Comparison of ENCODE assay signal across 1 cellular context in genomic region chr16:21233521-21234150, GRCh38.
TF ChIP-seq lines count a peak whose summit lies in the region.

Gene ANKS4B (plus strand): TSS chr16:21233699. CDS start chr16:21233738, 39 bp downstream.

TF ChIP-seq in HepG2, 621 proteins besides CTCF, POLR2A, EP300 and RAD21 (continued from another document and continues in another):
- peak; percentile 27; the same call in 1 of the 2 replicates for TF ChIP-seq ZBED4 (CRISPR knock-in tag; IDR thresholded peaks at IDR 0.05; ENCODE audit: borderline replicate concordance)
- TF ChIP-seq ARNT2 (CRISPR knock-in tag; IDR thresholded peaks at IDR 0.05; ENCODE audit: low read depth): 0 out of 2 replicates have a peak, but pooled peaks have one; percentile 46
- peak; percentile 85 for TF ChIP-seq NFIC (IDR thresholded peaks at IDR 0.05; ENCODE audit: low read length)
- no peak for TF ChIP-seq ZNF138 (CRISPR knock-in tag; IDR thresholded peaks at IDR 0.05; ENCODE audit: low read depth)
- TF ChIP-seq ZMAT3 (CRISPR knock-in tag; conservative IDR thresholded peaks at IDR 0.05): peak; percentile 66; the same call in 1 of the 2 replicates
- peak; percentile 71; the same call in 1 of the 2 replicates for TF ChIP-seq JUN (CRISPR knock-in tag; IDR thresholded peaks at IDR 0.05)
- TF ChIP-seq TP53 (CRISPR knock-in tag; conservative IDR thresholded peaks at IDR 0.05): no peak
- peak; percentile 63; the same call in 1 of the 2 replicates for TF ChIP-seq KDM1A (CRISPR knock-in tag; IDR thresholded peaks at IDR 0.05)
- no peak; the same call in 1 of the 2 replicates for TF ChIP-seq AFF4 (CRISPR knock-in tag; IDR thresholded peaks at IDR 0.05)
- TF ChIP-seq GLI4 (CRISPR knock-in tag; IDR thresholded peaks at IDR 0.05; ENCODE audit: borderline replicate concordance): no peak; the same call in 1 of the 2 replicates
- no peak for TF ChIP-seq SMARCE1 (IDR thresholded peaks at IDR 0.05; ENCODE audit: borderline replicate concordance)
- TF ChIP-seq ARNT (IDR thresholded peaks at IDR 0.05): no peak
- no peak for TF ChIP-seq RFX1 (IDR thresholded peaks at IDR 0.05)
- no peak for TF ChIP-seq CREBL2 (CRISPR knock-in tag; IDR thresholded peaks at IDR 0.05; ENCODE audit: borderline replicate concordance)
- TF ChIP-seq ZZZ3 (CRISPR knock-in tag; IDR thresholded peaks at IDR 0.05; ENCODE audit: borderline replicate concordance): peak; percentile 72; the same call in 1 of the 2 replicates
- TF ChIP-seq ZBTB10 (CRISPR knock-in tag; IDR thresholded peaks at IDR 0.05; ENCODE audit: borderline replicate concordance): no peak
- no peak for TF ChIP-seq ZFP36 (IDR thresholded peaks at IDR 0.05; ENCODE audit: borderline replicate concordance, low read depth, low read length, partially characterized antibody)
- no peak for TF ChIP-seq KIAA2018 (CRISPR knock-in tag; IDR thresholded peaks at IDR 0.05; ENCODE audit: borderline replicate concordance)
- peak; percentile 77 for TF ChIP-seq MLX (CRISPR knock-in tag; IDR thresholded peaks at IDR 0.05)
- peak; percentile 96 for TF ChIP-seq ZNF264 (CRISPR knock-in tag; IDR thresholded peaks at IDR 0.05)
- no peak for TF ChIP-seq EZH2 (conservative IDR thresholded peaks at IDR 0.05; ENCODE audit: low read depth, low read length)
- no peak for TF ChIP-seq CSRNP2 (CRISPR knock-in tag; conservative IDR thresholded peaks at IDR 0.05; ENCODE audit: low read depth)
- no peak for TF ChIP-seq FUBP1 (CRISPR knock-in tag; IDR thresholded peaks at IDR 0.05; ENCODE audit: borderline replicate concordance)
- TF ChIP-seq ZNF547 (CRISPR knock-in tag; IDR thresholded peaks at IDR 0.05): peak; percentile 72; the same call in 1 of the 2 replicates
- no peak for TF ChIP-seq ZNF546 (CRISPR knock-in tag; conservative IDR thresholded peaks at IDR 0.05)
- TF ChIP-seq BORCS8-MEF2B (CRISPR knock-in tag; IDR thresholded peaks at IDR 0.05): peak; percentile 55; the same call in 1 of the 2 replicates
- peak; percentile 98 for TF ChIP-seq SAP130 (CRISPR knock-in tag; IDR thresholded peaks at IDR 0.05; ENCODE audit: low read depth)
- peak; percentile 97; the same call in 1 of the 2 replicates for TF ChIP-seq RXRA (CRISPR knock-in tag; IDR thresholded peaks at IDR 0.05)
- TF ChIP-seq SETDB1 (CRISPR knock-in tag; IDR thresholded peaks at IDR 0.05; ENCODE audit: borderline replicate concordance): no peak
- no peak for TF ChIP-seq JUND (CRISPR knock-in tag; IDR thresholded peaks at IDR 0.05)
- TF ChIP-seq TOPORS (CRISPR knock-in tag; IDR thresholded peaks at IDR 0.05): no peak
- no peak for TF ChIP-seq ZNF468 (CRISPR knock-in tag; IDR thresholded peaks at IDR 0.05)
